ENCODE assay signal across 27 cellular contexts in the genomic region with DNA sequence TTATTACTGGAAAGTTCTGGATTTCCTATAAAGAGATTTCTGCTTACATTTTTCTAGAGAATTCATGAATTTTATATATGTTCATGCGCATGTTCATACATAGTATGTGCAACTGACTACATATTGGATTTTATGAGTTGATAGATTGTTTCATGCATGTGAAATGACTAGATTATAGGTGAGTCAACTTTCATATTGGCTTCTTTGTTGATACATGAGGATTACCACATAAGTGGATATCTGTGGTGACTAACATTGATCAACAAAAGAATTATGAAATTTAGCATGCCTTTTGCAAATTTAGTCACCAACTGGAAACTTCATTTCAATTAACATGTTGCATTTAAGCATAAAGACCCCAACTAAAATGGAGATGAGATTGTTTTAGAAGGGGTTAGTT.
A peak's percentile ranks its signal among the peaks of the same experiment; 100 is the strongest.
DNase-seq lines count a peak whose midpoint lies in the region; ATAC-seq, FAIRE-seq and TF ChIP-seq lines count a peak whose summit lies in the region.
"Had no signal": no experiment of that assay in that cellular context is flagged by ENCODE, and none has a peak within 500 bp of the region (broad histone marks: within the 10 kb centered on the region; RNA-seq: fewer than 3 reads in every experiment).

No MANE protein-coding gene starts in this region.

- no peak overlapping the region for H2AFZ ChIP-seq in astrocyte (ENCODE audit: low read depth, low read length)

- H3K9me3 ChIP-seq in A549: no peaks in the 10 kb centered on the region
- no peaks in the 10 kb centered on the region for H3K9me3 ChIP-seq in astrocyte (ENCODE audit: insufficient read depth, low read depth, low read length)
- H3K9me3 ChIP-seq: adrenal gland; BLaER1 treated with 17β-estradiol and CSF1 and Interleukin-3, amounts not matched to agents 10 nM and 100 nM; lower lobe of right lung; ovary; transverse colon had no signal

- TF ChIP-seq EP300 in A549 (IDR thresholded peaks at IDR 0.05): no peak

- no peak overlapping the region for H3K27ac ChIP-seq in A549
- no peak overlapping the region for H3K27ac ChIP-seq in astrocyte (ENCODE audit: low read depth, low read length)
- H3K27ac ChIP-seq: adrenal gland; BLaER1 treated with 17β-estradiol and CSF1 and Interleukin-3, amounts not matched to agents 10 nM and 100 nM; lower lobe of right lung; ovary; transverse colon had no signal

- H3K4me1 Mint-ChIP-seq in astrocyte (ENCODE audit: low read depth, unreplicated experiment): peaks cover 9% of the 10 kb centered on the region

- POLR2A ChIA-PET in A549 (lab: Yijun Ruan, JAX): no interaction called here

- no peak overlapping the region for H3K4me3 Mint-ChIP-seq in astrocyte (ENCODE audit: unreplicated experiment)
- H3K4me3 Mint-ChIP-seq: GM23338; T-helper 2 cell treated with Interferon-gamma antibody and Interleukin-4, amounts not matched to agents 5 μg/mL and 100 μg/mL, for 36 hours had no signal

- TF ChIP-seq CTCF in A549 (IDR thresholded peaks at IDR 0.05): no peak
- TF ChIP-seq CTCF in astrocyte (IDR thresholded peaks at IDR 0.05; ENCODE audit: insufficient read depth, low read depth, low read length): no peak
- no peak for TF ChIP-seq CTCF in fibroblast of pulmonary artery (IDR thresholded peaks at IDR 0.05; ENCODE audit: low read length, missing control alignments)
- no peak for TF ChIP-seq CTCF in GM20000 (IDR thresholded peaks at IDR 0.05; ENCODE audit: extremely low read depth, missing control alignments)

- ATAC-seq in A549: no peak
- ATAC-seq in GM21360 (IDR thresholded peaks at IDR 0.05; ENCODE audit: unreplicated experiment): no peak
- ATAC-seq: GM23338, lower lobe of right lung had no signal

- H3K36me3 Mint-ChIP-seq in astrocyte (ENCODE audit: low read depth, unreplicated experiment): no peaks in the 10 kb centered on the region

- H4K20me1 ChIP-seq in astrocyte (ENCODE audit: insufficient read depth, low read length): no peaks in the 10 kb centered on the region
- H4K20me1 ChIP-seq: BLaER1 treated with 17β-estradiol and CSF1 and Interleukin-3, amounts not matched to agents 10 nM and 100 nM had no signal

- H3K9ac ChIP-seq in astrocyte (ENCODE audit: low read length): no peak overlapping the region
- H3K9ac ChIP-seq: BLaER1 treated with 17β-estradiol and CSF1 and Interleukin-3, amounts not matched to agents 10 nM and 100 nM had no signal

- H3K9me3 Mint-ChIP-seq in astrocyte (ENCODE audit: unreplicated experiment): no peaks in the 10 kb centered on the region
- H3K9me3 Mint-ChIP-seq: GM23338; T-helper 2 cell treated with Interferon-gamma antibody and Interleukin-4, amounts not matched to agents 5 μg/mL and 100 μg/mL, for 36 hours had no signal

- no peak for TF ChIP-seq RAD21 in A549 (conservative IDR thresholded peaks at IDR 0.05 in 1 of 2, IDR thresholded peaks at IDR 0.05 in 1 of 2)

- H3K27me3 Mint-ChIP-seq in astrocyte (ENCODE audit: low read depth, unreplicated experiment): no peaks in the 10 kb centered on the region

- H3K4me2 ChIP-seq in A549 (no peak overlapping the region), astrocyte (ENCODE audit: low read length) (no peak overlapping the region)
- H3K4me2 ChIP-seq: BLaER1 treated with 17β-estradiol and CSF1 and Interleukin-3, amounts not matched to agents 10 nM and 100 nM; GM23338; smooth muscle cell had no signal

- no peaks in the 10 kb centered on the region for H3K27me3 ChIP-seq in astrocyte (ENCODE audit: insufficient read depth, low read length)
- H3K27me3 ChIP-seq: adrenal gland; BLaER1 treated with 17β-estradiol and CSF1 and Interleukin-3, amounts not matched to agents 10 nM and 100 nM; ovary; transverse colon had no signal

- FAIRE-seq in A549 (lab: Jason Lieb, UNC): peak; percentile 68
- FAIRE-seq in astrocyte (lab: Jason Lieb, UNC): no peak
- FAIRE-seq: colon had no signal

- no peak overlapping the region for H3K27ac Mint-ChIP-seq in astrocyte (ENCODE audit: unreplicated experiment)
- H3K27ac Mint-ChIP-seq: GM23338; T-helper 2 cell treated with Interferon-gamma antibody and Interleukin-4, amounts not matched to agents 5 μg/mL and 100 μg/mL, for 36 hours had no signal

- H3K36me3 ChIP-seq in astrocyte (ENCODE audit: insufficient read depth, low read length): no peaks in the 10 kb centered on the region
- H3K36me3 ChIP-seq: adrenal gland; BLaER1 treated with 17β-estradiol and CSF1 and Interleukin-3, amounts not matched to agents 10 nM and 100 nM; lower lobe of right lung; ovary; transverse colon had no signal

- CTCF ChIA-PET in A549 (lab: Yijun Ruan, JAX): no interaction called here

- H3K4me3 ChIP-seq in A549 (no peak overlapping the region), astrocyte (ENCODE audit: insufficient read depth, low read depth, low read length) (no peak overlapping the region), fibroblast of pulmonary artery (replicated peaks; ENCODE audit: low read depth, low read length) (no peak overlapping the region)
- H3K4me3 ChIP-seq: adrenal gland; BLaER1 treated with 17β-estradiol and CSF1 and Interleukin-3, amounts not matched to agents 10 nM and 100 nM; GM23338; lower lobe of right lung; ovary; smooth muscle cell; transverse colon had no signal

- no peaks in the 10 kb centered on the region for H3K79me2 ChIP-seq in astrocyte (ENCODE audit: insufficient read depth, low read length)

- DNase-seq in A549 (ENCODE audit: low read depth in 1 of 2, low spot score in 1 of 2) (no peak), GM03348 (ENCODE audit: low spot score) (peak; percentile 23), astrocyte (ENCODE audit: low read depth) (peak; percentile 40), fibroblast of pulmonary artery (ENCODE audit: low read depth) (peak; percentile 24), GM20000 (ENCODE audit: low spot score) (no peak), activated gamma-delta T cell (lab: John Stamatoyannopoulos, UW) (no peak), D341Med (ENCODE audit: low spot score) (no peak)
- DNase-seq: activated CD4-positive, alpha-beta T cell treated with anti-CD3 and anti-CD28 coated beads for 48 hours; activated naive CD4-positive, alpha-beta T cell treated with Interleukin-2 at 50 U/mL for 16 hours; activated T-cell treated with anti-CD3 and anti-CD28 coated beads, Interleukin-2, amount 50 U/mL, for 1 hour; adrenal gland; DMS79; effector CD8-positive, alpha-beta T cell; glutamatergic neuron; kidney glomerular epithelial cell; lower lobe of right lung; NCI-H1092; NCI-H1694 treated with DMSO at 0.1 percent for 48 hours; ovary; stimulated activated CD4-positive, alpha-beta T cell treated with anti-CD3 and anti-CD28 coated beads, Interleukin-1b, Interleukin-23, amount 100 ng/mL, for 48 hours; transverse colon had no signal

- WGBS in A549 (ENCODE audit: missing lambda C conversion rate): 93% methylated on average over 1 of the region's 1 CpG

- 0 out of 3 replicates have a peak, but pooled peaks cover 3% of the 10 kb centered on the region for H3K4me1 ChIP-seq in A549
- no peaks in the 10 kb centered on the region for H3K4me1 ChIP-seq in astrocyte (ENCODE audit: insufficient read depth, low read length)
- H3K4me1 ChIP-seq: adrenal gland, lower lobe of right lung, transverse colon had no signal

- no peak for TF ChIP-seq POLR2A in A549 (IDR thresholded peaks at IDR 0.05; ENCODE audit: low read length)

TF ChIP-seq in A549, 52 proteins besides CTCF, POLR2A, EP300 and RAD21:
- TF ChIP-seq RNF2 (IDR thresholded peaks at IDR 0.05; ENCODE audit: borderline replicate concordance, low read depth) (no peak), JUNB (IDR thresholded peaks at IDR 0.05) (0 out of 2 replicates have a peak, but pooled peaks have one; percentile 17), EHMT2 (IDR thresholded peaks at IDR 0.05; ENCODE audit: low read depth) (no peak), CHD2 (IDR thresholded peaks at IDR 0.05; ENCODE audit: low read length, partially characterized antibody) (no peak), FOSL2 (IDR thresholded peaks at IDR 0.05) (no peak), FOSL2 (CRISPR knock-in tag; IDR thresholded peaks at IDR 0.05) (peak; percentile 51; the same call in 1 of the 2 replicates), MYC (IDR thresholded peaks at IDR 0.05; ENCODE audit: borderline replicate concordance, low read length) (no peak), CEBPB (IDR thresholded peaks at IDR 0.05) (0 out of 4 replicates have a peak, but pooled peaks of 1 of the 2 experiments have one; percentile 7), CHD4 (IDR thresholded peaks at IDR 0.05; ENCODE audit: borderline replicate concordance) (no peak), KDM5A (IDR thresholded peaks at IDR 0.05) (no peak)
TF ChIP-seq in A549: peak in this region for 3.

Comparison
In these comparisons a context has a peak if more than half of its experiments do, and no peak if none do; other contexts are left out.
1. DNase-seq: peak in GM03348 (single experiment), astrocyte (single experiment) and fibroblast of pulmonary artery (single experiment); none in A549 (0 of 2), GM20000 (single experiment), activated gamma-delta T cell (single experiment) and D341Med (single experiment).